In the genomic region with DNA sequence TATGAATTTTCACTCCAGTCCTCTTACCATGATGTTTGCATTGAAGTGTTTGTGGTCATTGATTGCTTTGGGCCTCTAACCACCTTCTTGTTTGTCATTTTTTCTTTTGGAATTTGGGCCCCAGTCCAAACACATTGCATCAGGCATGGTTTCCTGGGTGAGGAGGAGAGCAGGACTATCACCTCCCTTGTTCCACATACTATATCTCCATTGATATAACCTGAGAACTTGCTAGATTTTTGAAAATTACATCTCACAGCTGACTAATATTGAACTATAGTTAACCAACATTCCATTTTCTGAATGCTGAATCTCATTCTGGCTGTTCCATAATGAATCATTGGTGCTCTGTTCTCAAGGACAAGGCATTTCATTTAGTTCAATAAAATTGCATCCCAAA, we compare ENCODE assay signal across 1 cellular context.
TF ChIP-seq lines count a peak whose summit lies in the region.

No MANE protein-coding gene starts in this region.

TF ChIP-seq in HepG2, 621 proteins besides CTCF, POLR2A, EP300 and RAD21 (continued from another document and continues in another):
- TF ChIP-seq, protein P1, sequence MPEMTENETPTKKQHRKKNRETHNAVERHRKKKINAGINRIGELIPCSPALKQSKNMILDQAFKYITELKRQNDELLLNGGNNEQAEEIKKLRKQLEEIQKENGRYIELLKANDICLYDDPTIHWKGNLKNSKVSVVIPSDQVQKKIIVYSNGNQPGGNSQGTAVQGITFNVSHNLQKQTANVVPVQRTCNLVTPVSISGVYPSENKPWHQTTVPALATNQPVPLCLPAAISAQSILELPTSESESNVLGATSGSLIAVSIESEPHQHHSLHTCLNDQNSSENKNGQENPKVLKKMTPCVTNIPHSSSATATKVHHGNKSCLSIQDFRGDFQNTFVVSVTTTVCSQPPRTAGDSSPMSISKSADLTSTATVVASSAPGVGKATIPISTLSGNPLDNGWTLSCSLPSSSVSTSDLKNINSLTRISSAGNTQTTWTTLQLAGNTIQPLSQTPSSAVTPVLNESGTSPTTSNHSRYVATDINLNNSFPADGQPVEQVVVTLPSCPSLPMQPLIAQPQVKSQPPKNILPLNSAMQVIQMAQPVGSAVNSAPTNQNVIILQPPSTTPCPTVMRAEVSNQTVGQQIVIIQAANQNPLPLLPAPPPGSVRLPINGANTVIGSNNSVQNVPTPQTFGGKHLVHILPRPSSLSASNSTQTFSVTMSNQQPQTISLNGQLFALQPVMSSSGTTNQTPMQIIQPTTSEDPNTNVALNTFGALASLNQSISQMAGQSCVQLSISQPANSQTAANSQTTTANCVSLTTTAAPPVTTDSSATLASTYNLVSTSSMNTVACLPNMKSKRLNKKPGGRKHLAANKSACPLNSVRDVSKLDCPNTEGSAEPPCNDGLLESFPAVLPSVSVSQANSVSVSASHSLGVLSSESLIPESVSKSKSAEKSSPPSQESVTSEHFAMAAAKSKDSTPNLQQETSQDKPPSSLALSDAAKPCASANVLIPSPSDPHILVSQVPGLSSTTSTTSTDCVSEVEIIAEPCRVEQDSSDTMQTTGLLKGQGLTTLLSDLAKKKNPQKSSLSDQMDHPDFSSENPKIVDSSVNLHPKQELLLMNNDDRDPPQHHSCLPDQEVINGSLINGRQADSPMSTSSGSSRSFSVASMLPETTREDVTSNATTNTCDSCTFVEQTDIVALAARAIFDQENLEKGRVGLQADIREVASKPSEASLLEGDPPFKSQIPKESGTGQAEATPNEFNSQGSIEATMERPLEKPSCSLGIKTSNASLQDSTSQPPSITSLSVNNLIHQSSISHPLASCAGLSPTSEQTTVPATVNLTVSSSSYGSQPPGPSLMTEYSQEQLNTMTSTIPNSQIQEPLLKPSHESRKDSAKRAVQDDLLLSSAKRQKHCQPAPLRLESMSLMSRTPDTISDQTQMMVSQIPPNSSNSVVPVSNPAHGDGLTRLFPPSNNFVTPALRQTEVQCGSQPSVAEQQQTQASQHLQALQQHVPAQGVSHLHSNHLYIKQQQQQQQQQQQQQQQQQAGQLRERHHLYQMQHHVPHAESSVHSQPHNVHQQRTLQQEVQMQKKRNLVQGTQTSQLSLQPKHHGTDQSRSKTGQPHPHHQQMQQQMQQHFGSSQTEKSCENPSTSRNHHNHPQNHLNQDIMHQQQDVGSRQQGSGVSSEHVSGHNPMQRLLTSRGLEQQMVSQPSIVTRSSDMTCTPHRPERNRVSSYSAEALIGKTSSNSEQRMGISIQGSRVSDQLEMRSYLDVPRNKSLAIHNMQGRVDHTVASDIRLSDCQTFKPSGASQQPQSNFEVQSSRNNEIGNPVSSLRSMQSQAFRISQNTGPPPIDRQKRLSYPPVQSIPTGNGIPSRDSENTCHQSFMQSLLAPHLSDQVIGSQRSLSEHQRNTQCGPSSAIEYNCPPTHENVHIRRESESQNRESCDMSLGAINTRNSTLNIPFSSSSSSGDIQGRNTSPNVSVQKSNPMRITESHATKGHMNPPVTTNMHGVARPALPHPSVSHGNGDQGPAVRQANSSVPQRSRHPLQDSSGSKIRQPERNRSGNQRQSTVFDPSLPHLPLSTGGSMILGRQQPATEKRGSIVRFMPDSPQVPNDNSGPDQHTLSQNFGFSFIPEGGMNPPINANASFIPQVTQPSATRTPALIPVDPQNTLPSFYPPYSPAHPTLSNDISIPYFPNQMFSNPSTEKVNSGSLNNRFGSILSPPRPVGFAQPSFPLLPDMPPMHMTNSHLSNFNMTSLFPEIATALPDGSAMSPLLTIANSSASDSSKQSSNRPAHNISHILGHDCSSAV (CRISPR knock-in tag; IDR thresholded peaks at IDR 0.05; ENCODE audit: borderline replicate concordance): no peak
- TF ChIP-seq RXRB (CRISPR knock-in tag; IDR thresholded peaks at IDR 0.05; ENCODE audit: borderline replicate concordance) (peak; percentile 40; the same call in 1 of the 2 replicates), ZNF468 (CRISPR knock-in tag; IDR thresholded peaks at IDR 0.05) (no peak), SMAD3 (CRISPR knock-in tag; IDR thresholded peaks at IDR 0.05) (0 out of 2 replicates have a peak, but pooled peaks have one; percentile 62), KDM5A (IDR thresholded peaks at IDR 0.05; ENCODE audit: borderline replicate concordance, low read length) (no peak), EZH2 (conservative IDR thresholded peaks at IDR 0.05; ENCODE audit: low read depth, low read length) (no peak), RCOR2 (CRISPR knock-in tag; IDR thresholded peaks at IDR 0.05) (peak; percentile 94), POGZ (CRISPR knock-in tag; IDR thresholded peaks at IDR 0.05) (0 out of 2 replicates have a peak, but pooled peaks have one; percentile 45), NR2F2 (IDR thresholded peaks at IDR 0.05; ENCODE audit: borderline replicate concordance, low read depth) (peak; percentile 68), GABPA (IDR thresholded peaks at IDR 0.05; ENCODE audit: low read depth, low read length) (no peak), GABPA (CRISPR knock-in tag; IDR thresholded peaks at IDR 0.05; ENCODE audit: low read depth) (0 out of 2 replicates have a peak, but pooled peaks have one; percentile 26), ZNF225 (CRISPR knock-in tag; IDR thresholded peaks at IDR 0.05) (no peak), TBL1XR1 (IDR thresholded peaks at IDR 0.05; ENCODE audit: borderline replicate concordance, low read length, partially characterized antibody) (peak; percentile 16), ZNF841 (CRISPR knock-in tag; IDR thresholded peaks at IDR 0.05; ENCODE audit: borderline replicate concordance) (no peak), GPN1 (CRISPR knock-in tag; IDR thresholded peaks at IDR 0.05; ENCODE audit: borderline replicate concordance) (no peak), SRSF4 (IDR thresholded peaks at IDR 0.05; ENCODE audit: low read depth, low read length, poor library complexity, severe bottlenecking) (no peak), ZNF138 (CRISPR knock-in tag; IDR thresholded peaks at IDR 0.05; ENCODE audit: low read depth) (no peak), SALL1 (CRISPR knock-in tag; IDR thresholded peaks at IDR 0.05) (peak; percentile 34; the same call in 1 of the 2 replicates), ATF7-NPFF (CRISPR knock-in tag; IDR thresholded peaks at IDR 0.05; ENCODE audit: low read depth) (no peak), ZSCAN12 (CRISPR knock-in tag; IDR thresholded peaks at IDR 0.05) (no peak), FOXC1 (CRISPR knock-in tag; IDR thresholded peaks at IDR 0.05; ENCODE audit: borderline replicate concordance) (no peak), ZNF720 (CRISPR knock-in tag; IDR thresholded peaks at IDR 0.05) (no peak), DMAP1 (CRISPR knock-in tag; IDR thresholded peaks at IDR 0.05) (no peak), THAP11 (CRISPR knock-in tag; IDR thresholded peaks at IDR 0.05) (peak; percentile 43; the same call in 1 of the 2 replicates), NFIC (IDR thresholded peaks at IDR 0.05; ENCODE audit: low read length) (peak; percentile 84), HMG20A (CRISPR knock-in tag; IDR thresholded peaks at IDR 0.05; ENCODE audit: borderline replicate concordance) (peak; percentile 86), CEBPB (IDR thresholded peaks at IDR 0.05; ENCODE audit: borderline replicate concordance, low read depth, low read length) (peak; percentile 75; the same call in 1 of the 2 replicates), ZNF232 (CRISPR knock-in tag; IDR thresholded peaks at IDR 0.05; ENCODE audit: borderline replicate concordance) (no peak), ZNF549 (CRISPR knock-in tag; IDR thresholded peaks at IDR 0.05) (no peak)
- TF ChIP-seq, protein P2, sequence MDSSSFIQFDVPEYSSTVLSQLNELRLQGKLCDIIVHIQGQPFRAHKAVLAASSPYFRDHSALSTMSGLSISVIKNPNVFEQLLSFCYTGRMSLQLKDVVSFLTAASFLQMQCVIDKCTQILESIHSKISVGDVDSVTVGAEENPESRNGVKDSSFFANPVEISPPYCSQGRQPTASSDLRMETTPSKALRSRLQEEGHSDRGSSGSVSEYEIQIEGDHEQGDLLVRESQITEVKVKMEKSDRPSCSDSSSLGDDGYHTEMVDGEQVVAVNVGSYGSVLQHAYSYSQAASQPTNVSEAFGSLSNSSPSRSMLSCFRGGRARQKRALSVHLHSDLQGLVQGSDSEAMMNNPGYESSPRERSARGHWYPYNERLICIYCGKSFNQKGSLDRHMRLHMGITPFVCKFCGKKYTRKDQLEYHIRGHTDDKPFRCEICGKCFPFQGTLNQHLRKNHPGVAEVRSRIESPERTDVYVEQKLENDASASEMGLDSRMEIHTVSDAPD (CRISPR knock-in tag; IDR thresholded peaks at IDR 0.05): no peak
- TF ChIP-seq, protein P3, sequence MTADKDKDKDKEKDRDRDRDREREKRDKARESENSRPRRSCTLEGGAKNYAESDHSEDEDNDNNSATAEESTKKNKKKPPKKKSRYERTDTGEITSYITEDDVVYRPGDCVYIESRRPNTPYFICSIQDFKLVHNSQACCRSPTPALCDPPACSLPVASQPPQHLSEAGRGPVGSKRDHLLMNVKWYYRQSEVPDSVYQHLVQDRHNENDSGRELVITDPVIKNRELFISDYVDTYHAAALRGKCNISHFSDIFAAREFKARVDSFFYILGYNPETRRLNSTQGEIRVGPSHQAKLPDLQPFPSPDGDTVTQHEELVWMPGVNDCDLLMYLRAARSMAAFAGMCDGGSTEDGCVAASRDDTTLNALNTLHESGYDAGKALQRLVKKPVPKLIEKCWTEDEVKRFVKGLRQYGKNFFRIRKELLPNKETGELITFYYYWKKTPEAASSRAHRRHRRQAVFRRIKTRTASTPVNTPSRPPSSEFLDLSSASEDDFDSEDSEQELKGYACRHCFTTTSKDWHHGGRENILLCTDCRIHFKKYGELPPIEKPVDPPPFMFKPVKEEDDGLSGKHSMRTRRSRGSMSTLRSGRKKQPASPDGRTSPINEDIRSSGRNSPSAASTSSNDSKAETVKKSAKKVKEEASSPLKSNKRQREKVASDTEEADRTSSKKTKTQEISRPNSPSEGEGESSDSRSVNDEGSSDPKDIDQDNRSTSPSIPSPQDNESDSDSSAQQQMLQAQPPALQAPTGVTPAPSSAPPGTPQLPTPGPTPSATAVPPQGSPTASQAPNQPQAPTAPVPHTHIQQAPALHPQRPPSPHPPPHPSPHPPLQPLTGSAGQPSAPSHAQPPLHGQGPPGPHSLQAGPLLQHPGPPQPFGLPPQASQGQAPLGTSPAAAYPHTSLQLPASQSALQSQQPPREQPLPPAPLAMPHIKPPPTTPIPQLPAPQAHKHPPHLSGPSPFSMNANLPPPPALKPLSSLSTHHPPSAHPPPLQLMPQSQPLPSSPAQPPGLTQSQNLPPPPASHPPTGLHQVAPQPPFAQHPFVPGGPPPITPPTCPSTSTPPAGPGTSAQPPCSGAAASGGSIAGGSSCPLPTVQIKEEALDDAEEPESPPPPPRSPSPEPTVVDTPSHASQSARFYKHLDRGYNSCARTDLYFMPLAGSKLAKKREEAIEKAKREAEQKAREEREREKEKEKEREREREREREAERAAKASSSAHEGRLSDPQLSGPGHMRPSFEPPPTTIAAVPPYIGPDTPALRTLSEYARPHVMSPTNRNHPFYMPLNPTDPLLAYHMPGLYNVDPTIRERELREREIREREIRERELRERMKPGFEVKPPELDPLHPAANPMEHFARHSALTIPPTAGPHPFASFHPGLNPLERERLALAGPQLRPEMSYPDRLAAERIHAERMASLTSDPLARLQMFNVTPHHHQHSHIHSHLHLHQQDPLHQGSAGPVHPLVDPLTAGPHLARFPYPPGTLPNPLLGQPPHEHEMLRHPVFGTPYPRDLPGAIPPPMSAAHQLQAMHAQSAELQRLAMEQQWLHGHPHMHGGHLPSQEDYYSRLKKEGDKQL (CRISPR knock-in tag; IDR thresholded peaks at IDR 0.05; ENCODE audit: low read depth): no peak; the same call in 1 of the 2 replicates
- TF ChIP-seq, protein P4, sequence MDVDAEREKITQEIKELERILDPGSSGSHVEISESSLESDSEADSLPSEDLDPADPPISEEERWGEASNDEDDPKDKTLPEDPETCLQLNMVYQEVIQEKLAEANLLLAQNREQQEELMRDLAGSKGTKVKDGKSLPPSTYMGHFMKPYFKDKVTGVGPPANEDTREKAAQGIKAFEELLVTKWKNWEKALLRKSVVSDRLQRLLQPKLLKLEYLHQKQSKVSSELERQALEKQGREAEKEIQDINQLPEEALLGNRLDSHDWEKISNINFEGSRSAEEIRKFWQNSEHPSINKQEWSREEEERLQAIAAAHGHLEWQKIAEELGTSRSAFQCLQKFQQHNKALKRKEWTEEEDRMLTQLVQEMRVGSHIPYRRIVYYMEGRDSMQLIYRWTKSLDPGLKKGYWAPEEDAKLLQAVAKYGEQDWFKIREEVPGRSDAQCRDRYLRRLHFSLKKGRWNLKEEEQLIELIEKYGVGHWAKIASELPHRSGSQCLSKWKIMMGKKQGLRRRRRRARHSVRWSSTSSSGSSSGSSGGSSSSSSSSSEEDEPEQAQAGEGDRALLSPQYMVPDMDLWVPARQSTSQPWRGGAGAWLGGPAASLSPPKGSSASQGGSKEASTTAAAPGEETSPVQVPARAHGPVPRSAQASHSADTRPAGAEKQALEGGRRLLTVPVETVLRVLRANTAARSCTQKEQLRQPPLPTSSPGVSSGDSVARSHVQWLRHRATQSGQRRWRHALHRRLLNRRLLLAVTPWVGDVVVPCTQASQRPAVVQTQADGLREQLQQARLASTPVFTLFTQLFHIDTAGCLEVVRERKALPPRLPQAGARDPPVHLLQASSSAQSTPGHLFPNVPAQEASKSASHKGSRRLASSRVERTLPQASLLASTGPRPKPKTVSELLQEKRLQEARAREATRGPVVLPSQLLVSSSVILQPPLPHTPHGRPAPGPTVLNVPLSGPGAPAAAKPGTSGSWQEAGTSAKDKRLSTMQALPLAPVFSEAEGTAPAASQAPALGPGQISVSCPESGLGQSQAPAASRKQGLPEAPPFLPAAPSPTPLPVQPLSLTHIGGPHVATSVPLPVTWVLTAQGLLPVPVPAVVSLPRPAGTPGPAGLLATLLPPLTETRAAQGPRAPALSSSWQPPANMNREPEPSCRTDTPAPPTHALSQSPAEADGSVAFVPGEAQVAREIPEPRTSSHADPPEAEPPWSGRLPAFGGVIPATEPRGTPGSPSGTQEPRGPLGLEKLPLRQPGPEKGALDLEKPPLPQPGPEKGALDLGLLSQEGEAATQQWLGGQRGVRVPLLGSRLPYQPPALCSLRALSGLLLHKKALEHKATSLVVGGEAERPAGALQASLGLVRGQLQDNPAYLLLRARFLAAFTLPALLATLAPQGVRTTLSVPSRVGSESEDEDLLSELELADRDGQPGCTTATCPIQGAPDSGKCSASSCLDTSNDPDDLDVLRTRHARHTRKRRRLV (CRISPR knock-in tag; IDR thresholded peaks at IDR 0.05): no peak
- TF ChIP-seq, protein P5, sequence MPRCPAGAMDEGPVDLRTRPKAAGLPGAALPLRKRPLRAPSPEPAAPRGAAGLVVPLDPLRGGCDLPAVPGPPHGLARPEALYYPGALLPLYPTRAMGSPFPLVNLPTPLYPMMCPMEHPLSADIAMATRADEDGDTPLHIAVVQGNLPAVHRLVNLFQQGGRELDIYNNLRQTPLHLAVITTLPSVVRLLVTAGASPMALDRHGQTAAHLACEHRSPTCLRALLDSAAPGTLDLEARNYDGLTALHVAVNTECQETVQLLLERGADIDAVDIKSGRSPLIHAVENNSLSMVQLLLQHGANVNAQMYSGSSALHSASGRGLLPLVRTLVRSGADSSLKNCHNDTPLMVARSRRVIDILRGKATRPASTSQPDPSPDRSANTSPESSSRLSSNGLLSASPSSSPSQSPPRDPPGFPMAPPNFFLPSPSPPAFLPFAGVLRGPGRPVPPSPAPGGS (CRISPR knock-in tag; IDR thresholded peaks at IDR 0.05): no peak
- TF ChIP-seq, protein P6, sequence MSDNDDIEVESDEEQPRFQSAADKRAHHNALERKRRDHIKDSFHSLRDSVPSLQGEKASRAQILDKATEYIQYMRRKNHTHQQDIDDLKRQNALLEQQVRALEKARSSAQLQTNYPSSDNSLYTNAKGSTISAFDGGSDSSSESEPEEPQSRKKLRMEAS (IDR thresholded peaks at IDR 0.05): peak; percentile 43; the same call in 1 of the 2 replicates
- TF ChIP-seq, protein P7, sequence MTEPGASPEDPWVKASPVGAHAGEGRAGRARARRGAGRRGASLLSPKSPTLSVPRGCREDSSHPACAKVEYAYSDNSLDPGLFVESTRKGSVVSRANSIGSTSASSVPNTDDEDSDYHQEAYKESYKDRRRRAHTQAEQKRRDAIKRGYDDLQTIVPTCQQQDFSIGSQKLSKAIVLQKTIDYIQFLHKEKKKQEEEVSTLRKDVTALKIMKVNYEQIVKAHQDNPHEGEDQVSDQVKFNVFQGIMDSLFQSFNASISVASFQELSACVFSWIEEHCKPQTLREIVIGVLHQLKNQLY (CRISPR knock-in tag; IDR thresholded peaks at IDR 0.05): no peak
